Comparison of ENCODE assay signal across 8 cellular contexts in genomic region chr19:1270168-1270853, GRCh38. TPM values are rescaled to one million over a fixed set of nuclear protein-coding genes. Genes with fewer than 3 reads are reported as not detected.
DNase-seq lines count a peak whose midpoint lies in the region; ATAC-seq and TF ChIP-seq lines count a peak whose summit lies in the region.

No MANE protein-coding gene starts in this region.

- ATAC-seq in psoas muscle (peak; percentile 5 to 28 (median 18)), HG02870 (IDR thresholded peaks at IDR 0.05; ENCODE audit: unreplicated experiment) (no peak)

- peak; percentile 62 for DNase-seq in RPMI8226
- DNase-seq in epithelial cell of proximal tubule (ENCODE audit: low read depth), result no peak
- peak; percentile 56 to 80 for DNase-seq in psoas muscle
- DNase-seq in AG08396 (ENCODE audit: low spot score), result no peak
- DNase-seq in NCI-H748 treated with DMSO at 0.1 percent for 48 hours (lab: John Stamatoyannopoulos, UW), result no peak
- DNase-seq in activated CD4-positive, CD25-positive, alpha-beta regulatory T cell (lab: John Stamatoyannopoulos, UW), result no peak

- peak overlapping the region; percentile 99 for H3K27ac ChIP-seq in psoas muscle

- peaks cover 8 to 51% of the 10 kb centered on the region in 2 donors for H3K36me3 ChIP-seq in psoas muscle (ENCODE audit: insufficient read depth in 1 of 2, low read depth in 1 of 2)

- 14 to 19% (median 17%) methylated on average over 9 of the region's 9 CpGs for WGBS in psoas muscle, 3 donors

- H3K4me3 ChIP-seq in GM12875 (ENCODE audit: low read depth, low read length) (peak overlapping the region; percentile 81), epithelial cell of proximal tubule (ENCODE audit: low read depth, low read length) (peak overlapping the region; percentile 64), psoas muscle (peak overlapping the region; percentile 87)

- intact Hi-C loops in psoas muscle (cut with DNase I), result loop anchor here in 1 of 2 donors (10.0 kb wide), 1 partner anchor 144 kb away; no protein-coding TSS in a partner anchor

- TF ChIP-seq CTCF in GM12875 (IDR thresholded peaks at IDR 0.05; ENCODE audit: borderline replicate concordance, insufficient read depth, low read depth, low read length) (no peak), epithelial cell of proximal tubule (conservative IDR thresholded peaks at IDR 0.05; ENCODE audit: low read depth, low read length) (no peak), psoas muscle (IDR thresholded peaks at IDR 0.05) (no peak)

- H3K4me1 ChIP-seq in psoas muscle, result peaks cover 78% of the 10 kb centered on the region

- H3K27me3 ChIP-seq in psoas muscle (ENCODE audit: insufficient read depth in 3 of 3, low read length in 2 of 3), result no peaks in the 10 kb centered on the region

- no peaks in the 10 kb centered on the region for H3K9me3 ChIP-seq in psoas muscle

RNA-seq across cellular contexts. Expression of gene CIRBP, which starts 1.2 kb away (rescaled TPM):
- total RNA-seq in epithelial cell of proximal tubule (165 and 317 TPM in 2 replicates), psoas muscle (100 to 1,000 TPM; 137 to 591 (median 245) TPM)
- polyA plus RNA-seq in psoas muscle, result 100 to 1,000 TPM; 249 to 321 (median 317) TPM

RNA-seq across cellular contexts. Expression of gene FAM174C, which starts 5.0 kb away (rescaled TPM):
- total RNA-seq in epithelial cell of proximal tubule (123 and 124 TPM in 2 replicates), psoas muscle (10 to 100 TPM in 3 of 4 donors, 1 to 10 TPM in 1; 9.0 to 18.1 (median 14.0) TPM)
- 10 to 100 TPM; 21.8 to 88.8 (median 47.6) TPM for polyA plus RNA-seq in psoas muscle

RNA-seq across cellular contexts. Expression of gene EFNA2, which starts 15.4 kb away (rescaled TPM):
- 0.23 and 0.36 TPM in 2 replicates for total RNA-seq in epithelial cell of proximal tubule
- not detected for total RNA-seq in psoas muscle
- polyA plus RNA-seq in psoas muscle, result not detected

RNA-seq across cellular contexts. Expression of gene MIDN, which starts 21.9 kb away (rescaled TPM):
- total RNA-seq in epithelial cell of proximal tubule (44.1 and 66.3 TPM in 2 replicates), psoas muscle (100 to 1,000 TPM in 3 of 4 donors, 10 to 100 TPM in 1; 84.7 to 331 (median 217) TPM)
- 100 to 1,000 TPM in 1 of 3 donors, 10 to 100 TPM in 2; 29.2 to 147 (median 36.4) TPM for polyA plus RNA-seq in psoas muscle

RNA-seq across cellular contexts. Expression of gene ATP5F1D, which starts 28.8 kb away (rescaled TPM):
- total RNA-seq in epithelial cell of proximal tubule, result 110 and 114 TPM in 2 replicates
- 100 to 1,000 TPM; 362 to 759 (median 472) TPM for total RNA-seq in psoas muscle
- polyA plus RNA-seq in psoas muscle, result 100 to 1,000 TPM; 310 to 858 (median 690) TPM

Comparison
In these comparisons a context has a peak if more than half of its experiments do, and no peak if none do; other contexts are left out.
1. DNase-seq: peak in RPMI8226 (single experiment) and psoas muscle (2 of 2); none in epithelial cell of proximal tubule (single experiment), AG08396 (single experiment), NCI-H748 treated with DMSO at 0.1 percent for 48 hours (single experiment) and activated CD4-positive, CD25-positive, alpha-beta regulatory T cell (0 of 4).
2. Peak in every context shown above with its lines, with median percentiles within 50 percentile points of each other: H3K4me3 ChIP-seq.